ENCODE assay signal across 8 cellular contexts in the genomic region with DNA sequence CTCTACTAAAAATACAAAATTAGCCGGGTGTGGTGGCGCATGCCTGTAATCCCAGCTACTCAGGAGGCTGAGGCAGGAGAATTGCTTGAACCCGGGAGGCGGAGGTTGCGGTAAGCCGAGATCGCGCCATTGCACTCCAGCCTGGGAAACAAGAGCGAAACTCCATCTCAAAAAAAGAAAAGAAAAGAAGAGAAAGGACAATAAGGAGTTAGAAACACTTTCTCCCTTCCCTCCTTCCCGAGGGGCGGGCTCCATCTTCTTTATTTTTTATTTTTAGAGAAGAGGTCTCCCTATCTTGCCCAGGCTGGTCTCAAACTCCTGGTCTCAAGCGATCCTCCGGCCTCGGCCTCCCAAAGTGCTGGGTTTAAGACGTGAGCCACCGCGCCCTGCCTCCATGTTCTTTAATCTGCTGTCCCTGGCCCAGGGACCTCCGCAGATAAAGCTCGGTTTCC. TPM values are rescaled to one million over a fixed set of nuclear protein-coding genes. Genes with fewer than 3 reads are reported as not detected.
DNase-seq lines count a peak whose midpoint lies in the region; FAIRE-seq and TF ChIP-seq lines count a peak whose summit lies in the region.
"Not testable (repeated sequence)": the region's sequence is repeated elsewhere in the genome, so short reads cannot be mapped to it uniquely, and the experiment has no call there.

No MANE protein-coding gene starts in this region.

- H3K36me3 ChIP-seq in SU-DHL-6 (ENCODE audit: low read length); adipocyte (ENCODE audit: control insufficient read depth, insufficient read depth, low read length, severe bottlenecking); kidney (ENCODE audit: control insufficient read depth in 1 of 2, insufficient read depth in 2 of 2, low read length in 2 of 2); neutrophil; testis (ENCODE audit: low read depth, missing control alignments): not testable (repeated sequence)

- DNase-seq in HFF-Myc (ENCODE audit: extremely low read depth, low read depth); adipocyte (ENCODE audit: low read depth); endothelial cell (ENCODE audit: low spot score); kidney; testis: not testable (repeated sequence)

- H3K79me2 ChIP-seq in SU-DHL-6 (ENCODE audit: insufficient read depth, low read length) = not testable (repeated sequence)

- not testable (repeated sequence) for H3K36me3 Mint-ChIP-seq in endothelial cell (ENCODE audit: low read depth, unreplicated experiment)

- not testable (repeated sequence) for TF ChIP-seq POLR2A in testis (IDR thresholded peaks at IDR 0.05)

- peak overlapping the region; percentile 65 for H3K4me3 Mint-ChIP-seq in endothelial cell (ENCODE audit: unreplicated experiment)

- intact Hi-C loops in kidney (cut with DNase I); testis (cut with DNase I; ENCODE audit: low total_unique reads): not testable (repeated sequence)

- peaks cover 13% of the 10 kb centered on the region for H3K4me1 ChIP-seq in adipocyte (ENCODE audit: control insufficient read depth, insufficient read depth, low read length)
- H3K4me1 ChIP-seq in kidney (ENCODE audit: control insufficient read depth in 1 of 2, insufficient read depth in 1 of 2, low read depth in 1 of 2, low read length in 2 of 2) = peaks cover 5 to 13% of the 10 kb centered on the region in 2 donors
- H3K4me1 ChIP-seq in neutrophil (ENCODE audit: control insufficient read depth in 1 of 2, insufficient read depth in 1 of 2, low read depth in 1 of 2, low read length in 1 of 2) = peaks cover 49 to 53% of the 10 kb centered on the region in 2 experiments
- peaks cover 16% of the 10 kb centered on the region for H3K4me1 ChIP-seq in testis

- H3K4me3 ChIP-seq in HFF-Myc (replicated peaks; ENCODE audit: low read depth, low read length) (peak overlapping the region; percentile 52), adipocyte (ENCODE audit: low read length) (peak overlapping the region; percentile 82), kidney (ENCODE audit: low read length in 2 of 2) (peak overlapping the region; percentile 8 to 92), neutrophil (ENCODE audit: low read depth in 1 of 2, low read length in 1 of 2) (peak overlapping the region; percentile 65 to 81), testis (peak overlapping the region; percentile 49 to 71)
- H3K4me3 ChIP-seq in SU-DHL-6 (ENCODE audit: insufficient read depth, low read length, poor library complexity, severe bottlenecking) = not testable (repeated sequence)

- H3K27me3 Mint-ChIP-seq in endothelial cell (ENCODE audit: unreplicated experiment) = peaks cover 13% of the 10 kb centered on the region

- not testable (repeated sequence) for TF ChIP-seq CTCF in C4-2B (conservative IDR thresholded peaks at IDR 0.05); HFF-Myc (IDR thresholded peaks at IDR 0.05; ENCODE audit: low read depth, low read length, missing control alignments); SU-DHL-6 (IDR thresholded peaks at IDR 0.05; ENCODE audit: insufficient read depth, low read length, poor library complexity, severe bottlenecking); endothelial cell (IDR thresholded peaks at IDR 0.05; ENCODE audit: unreplicated experiment); kidney (IDR thresholded peaks at IDR 0.05; ENCODE audit: borderline replicate concordance, extremely low read depth, insufficient read depth); neutrophil (IDR thresholded peaks at IDR 0.05); testis (IDR thresholded peaks at IDR 0.05)

- H3K4me2 ChIP-seq in SU-DHL-6 (ENCODE audit: low read depth, low read length, poor library complexity, severe bottlenecking) = peak overlapping the region; percentile 82

- H3K9me3 ChIP-seq in SU-DHL-6 (ENCODE audit: insufficient read depth, low read length); adipocyte (ENCODE audit: control insufficient read depth, low read length); kidney (ENCODE audit: control insufficient read depth in 1 of 2, low read length in 2 of 2); neutrophil; testis: not testable (repeated sequence)

- H3K9ac ChIP-seq in SU-DHL-6 (ENCODE audit: low read length) = peak overlapping the region; percentile 73
- H3K9ac ChIP-seq in adipocyte (ENCODE audit: low read length) = peak overlapping the region; percentile 90
- H3K9ac ChIP-seq in kidney (ENCODE audit: low read length in 2 of 2) = peak overlapping the region in 1 of 2 donors; percentile 79

- not testable (repeated sequence) for FAIRE-seq in kidney (lab: Jason Lieb, UNC)

- peak overlapping the region; percentile 27 for H2AFZ ChIP-seq in SU-DHL-6 (ENCODE audit: low read depth, low read length, severe bottlenecking)

- not testable (repeated sequence) for H3F3A ChIP-seq in SU-DHL-6 (ENCODE audit: insufficient read depth)

- H3K27me3 ChIP-seq in SU-DHL-6 (ENCODE audit: low read length); adipocyte (replicated peaks; ENCODE audit: control insufficient read depth, insufficient read depth, low read length); neutrophil; testis: not testable (repeated sequence)

- not testable (repeated sequence) for H3K4me1 Mint-ChIP-seq in endothelial cell (ENCODE audit: unreplicated experiment)

- WGBS in testis, 2 donors = 43 to 45% methylated on average over 19 of the region's 19 CpGs

- H3K27ac ChIP-seq in C4-2B = peak overlapping the region; percentile 83
- peak overlapping the region; percentile 82 for H3K27ac ChIP-seq in SU-DHL-6 (ENCODE audit: low read depth, low read length)
- peak overlapping the region; percentile 75 to 90 for H3K27ac ChIP-seq in kidney (ENCODE audit: low read depth in 2 of 2, low read length in 2 of 2)
- peak overlapping the region; percentile 97 for H3K27ac ChIP-seq in neutrophil
- peak overlapping the region; percentile 83 to 87 for H3K27ac ChIP-seq in testis

- not testable (repeated sequence) for H3K9me2 ChIP-seq in SU-DHL-6 (replicated peaks; ENCODE audit: insufficient read depth, low read length)

- not testable (repeated sequence) for H4K20me1 ChIP-seq in SU-DHL-6 (ENCODE audit: low read depth, low read length)

- H3K9me3 Mint-ChIP-seq in endothelial cell (ENCODE audit: unreplicated experiment) = not testable (repeated sequence)

- peak overlapping the region; percentile 89 for H3K27ac Mint-ChIP-seq in endothelial cell (ENCODE audit: unreplicated experiment)

RNA-seq across cellular contexts. Expression of gene DDIT4, which starts 23.1 kb away (rescaled TPM):
- total RNA-seq in endothelial cell (ENCODE audit: unreplicated experiment) = 32.4 TPM
- 292 TPM for total RNA-seq in kidney
- polyA plus RNA-seq in kidney (ENCODE audit: insufficient read depth, low read depth, low replicate concordance) = 96.9 TPM
- total RNA-seq in testis = 10 to 100 TPM; 69.6 to 94.3 TPM
- 46.6 TPM for polyA plus RNA-seq in testis (ENCODE audit: insufficient read depth, low read depth, low replicate concordance)

RNA-seq across cellular contexts. Expression of gene DNAJB12, which starts 57.9 kb away (rescaled TPM):
- total RNA-seq in endothelial cell (ENCODE audit: unreplicated experiment) (20.5 TPM), kidney (37.7 TPM), testis (10 to 100 TPM; 50.3 to 57.6 TPM)
- polyA plus RNA-seq in kidney (ENCODE audit: insufficient read depth, low read depth, low replicate concordance) (32.0 TPM), testis (ENCODE audit: insufficient read depth, low read depth, low replicate concordance) (52.4 TPM)
